8 cellular contexts compared by ENCODE assay signal in the genomic region with DNA sequence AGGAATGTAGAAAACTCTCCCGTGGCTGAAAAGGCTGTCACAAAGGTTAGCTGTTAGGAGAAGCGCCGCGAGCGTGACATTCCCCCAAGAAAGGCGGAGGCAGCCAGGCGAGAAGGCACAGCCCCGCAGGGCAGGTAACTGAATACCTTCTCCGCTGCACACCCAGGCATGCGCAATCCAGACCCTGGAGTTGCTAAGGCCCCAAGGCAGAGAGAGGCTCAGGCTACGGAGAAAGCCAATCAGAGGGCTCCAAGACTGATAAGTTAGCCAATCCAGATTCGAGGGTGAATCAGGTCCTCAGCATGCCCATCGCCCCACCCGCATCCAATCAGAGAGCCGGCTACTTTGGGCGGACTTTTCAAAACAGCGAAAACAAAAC. TPM values are rescaled to one million over a fixed set of nuclear protein-coding genes. Genes with fewer than 3 reads are reported as not detected.
DNase-seq lines count a peak whose midpoint lies in the region; TF ChIP-seq lines count a peak whose summit lies in the region.

No MANE protein-coding gene starts in this region.

- H3K9me2 ChIP-seq in MM.1S (replicated peaks; ENCODE audit: insufficient read depth, low read length) = no peaks in the 10 kb centered on the region

- peak; percentile 93 for DNase-seq in GF-D8 (lab: John Stamatoyannopoulos, UW)
- peak; percentile 94 for DNase-seq in HCEC 1CT
- DNase-seq in MM.1S = peak; percentile 99
- DNase-seq in SHP77 treated with DMSO at 0.1 percent for 48 hours (lab: John Stamatoyannopoulos, UW) = peak; percentile 97
- peak; percentile 93 for DNase-seq in activated naive CD4-positive, alpha-beta T cell treated with anti-CD3 and anti-CD28 coated beads, Interleukin-2, amount 50 U/mL, for 16 hours
- DNase-seq in germinal center (ENCODE audit: low spot score) = peak; percentile 100
- DNase-seq in non-pigmented ciliary epithelial cell (ENCODE audit: low read depth) = peak; percentile 99
- peak; percentile 98 for DNase-seq in suprapubic skin (ENCODE audit: low spot score in 2 of 2)

- peak overlapping the region; percentile 89 for H3K4me2 ChIP-seq in MM.1S (ENCODE audit: low read depth, low read length)

- no peaks in the 10 kb centered on the region for H4K20me1 ChIP-seq in MM.1S (ENCODE audit: insufficient read depth, low read length)

- H3K4me3 ChIP-seq in MM.1S (ENCODE audit: low read length) (peak overlapping the region; percentile 91), suprapubic skin (peak overlapping the region; percentile 98)

- no peak for TF ChIP-seq EP300 in suprapubic skin (IDR thresholded peaks at IDR 0.05)

- peaks cover 26% of the 10 kb centered on the region for H3F3A ChIP-seq in MM.1S (ENCODE audit: insufficient read depth, low read length)

- peak overlapping the region; percentile 82 for H3K9ac ChIP-seq in MM.1S (ENCODE audit: low read length)

- H2AFZ ChIP-seq in MM.1S (ENCODE audit: low read length) = peak overlapping the region; percentile 46; the same call in 1 of the 2 replicates

- H3K27ac ChIP-seq in MM.1S (ENCODE audit: low read length) (peak overlapping the region; percentile 73; the same call in 1 of the 2 replicates), suprapubic skin (peak overlapping the region; percentile 94)

- H3K4me1 ChIP-seq in MM.1S (ENCODE audit: low read length) (peaks cover 29% of the 10 kb centered on the region), suprapubic skin (peaks cover 43% of the 10 kb centered on the region)

- no peaks in the 10 kb centered on the region for H3K27me3 ChIP-seq in MM.1S (replicated peaks; ENCODE audit: insufficient read depth, low read length)
- H3K27me3 ChIP-seq in suprapubic skin = no peaks in the 10 kb centered on the region

- no peaks in the 10 kb centered on the region for H3K36me3 ChIP-seq in MM.1S (replicated peaks; ENCODE audit: insufficient read depth, low read length)
- peaks cover 10% of the 10 kb centered on the region for H3K36me3 ChIP-seq in suprapubic skin

- no peak for TF ChIP-seq POLR2A in suprapubic skin (IDR thresholded peaks at IDR 0.05)

- H3K79me2 ChIP-seq in MM.1S (ENCODE audit: low read length) = peaks cover 4% of the 10 kb centered on the region; the same call in 1 of the 2 replicates

- WGBS in suprapubic skin = 0% methylated on average over 11 of the region's 17 CpGs

- no peak for TF ChIP-seq CTCF in MM.1S (IDR thresholded peaks at IDR 0.05; ENCODE audit: low read length)
- TF ChIP-seq CTCF in suprapubic skin (IDR thresholded peaks at IDR 0.05) = no peak

- H3K9me3 ChIP-seq in MM.1S (replicated peaks; ENCODE audit: insufficient read depth, low read length) (no peaks in the 10 kb centered on the region), suprapubic skin (no peaks in the 10 kb centered on the region)

RNA-seq across cellular contexts. Expression of gene CCNG2, which starts 0.5 kb away (rescaled TPM):
- total RNA-seq in suprapubic skin = 10 to 100 TPM; 24.0 to 91.8 (median 45.8) TPM

Comparison
In these comparisons a context has a peak if more than half of its experiments do, and no peak if none do; other contexts are left out.
1. Peak in every context shown above with its lines: DNase-seq, H3K4me3 ChIP-seq and H3K27ac ChIP-seq.